In the genomic region with DNA sequence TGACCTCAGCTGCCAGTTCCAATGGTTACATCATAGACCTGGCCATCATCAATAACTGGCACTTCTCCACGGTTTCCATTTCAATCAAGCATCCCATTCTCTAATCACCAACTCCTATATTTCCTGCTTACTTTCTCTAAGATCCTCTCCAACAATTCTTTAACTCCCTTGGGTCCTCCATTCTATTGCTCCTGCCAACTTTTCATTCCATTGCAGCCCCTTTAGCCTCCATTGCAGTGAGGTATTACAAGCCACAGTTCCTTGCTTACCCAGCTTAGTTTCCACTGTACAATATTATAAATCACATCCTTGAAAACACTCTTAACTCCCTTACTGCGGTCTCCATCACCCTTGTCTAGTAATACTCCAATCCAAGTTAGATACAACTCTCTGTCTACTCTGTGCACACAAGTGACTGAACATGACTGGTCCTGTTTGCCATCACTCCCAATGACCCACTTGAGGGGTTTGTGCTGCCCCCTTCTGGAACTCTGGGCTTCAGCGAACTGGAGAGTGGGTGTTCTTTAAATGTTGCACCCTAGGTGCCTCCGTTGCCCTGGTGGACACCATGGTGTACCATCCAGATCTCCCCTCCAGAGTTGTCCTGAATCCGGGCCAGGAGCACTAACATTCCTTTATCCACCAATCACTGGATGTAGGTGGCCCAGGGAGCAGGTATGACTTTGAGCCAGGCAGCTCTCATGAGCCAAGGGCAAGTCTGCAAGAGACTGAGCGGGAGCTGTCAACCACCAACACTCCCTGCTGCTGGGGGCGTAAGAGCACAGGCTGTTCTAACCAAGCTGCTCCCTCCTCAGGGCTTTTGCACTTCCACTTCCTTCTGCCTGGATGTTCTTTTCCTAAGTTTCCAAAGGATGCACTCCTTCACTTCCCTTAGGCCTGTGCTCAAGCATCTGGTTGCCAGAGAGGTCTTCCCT, we compare ENCODE assay signal across 8 cellular contexts. TPM values are rescaled to one million over a fixed set of nuclear protein-coding genes. Genes with fewer than 3 reads are reported as not detected.
DNase-seq lines count a peak whose midpoint lies in the region; ATAC-seq, FAIRE-seq and TF ChIP-seq lines count a peak whose summit lies in the region.

No MANE protein-coding gene starts in this region.

- no peaks in the 10 kb centered on the region for H3K27me3 Mint-ChIP-seq in activated T-helper 17 cell treated with anti-CD3 and anti-CD28 coated beads, Interleukin-2, amount 50 U/mL, for 72 hours
- peaks cover 7% of the 10 kb centered on the region for H3K27me3 Mint-ChIP-seq in osteocyte (ENCODE audit: unreplicated experiment)

- peaks cover 19% of the 10 kb centered on the region for H3K4me1 Mint-ChIP-seq in activated T-helper 17 cell treated with anti-CD3 and anti-CD28 coated beads, Interleukin-2, amount 50 U/mL, for 72 hours
- peaks cover 21% of the 10 kb centered on the region for H3K4me1 Mint-ChIP-seq in osteocyte (ENCODE audit: unreplicated experiment)

- DNase-seq in NB4 (ENCODE audit: low read depth) (peak; percentile 65), osteocyte (ENCODE audit: extremely low spot score, unreplicated experiment) (no peak), sigmoid colon (no peak), NCI-H446 treated with DMSO at 0.1 percent for 48 hours (lab: John Stamatoyannopoulos, UW) (no peak), tibial nerve (ENCODE audit: low spot score in 2 of 2) (no peak), RCC 7860 (ENCODE audit: low spot score) (no peak)

- H3K27me3 ChIP-seq in sigmoid colon (no peaks in the 10 kb centered on the region), tibial nerve (no peaks in the 10 kb centered on the region)

- WGBS in sigmoid colon, 2 donors, result 76 to 83% methylated on average over 7 of the region's 7 CpGs
- WGBS in tibial nerve, 2 donors, result 63% methylated on average over 7 of the region's 7 CpGs

- no peak for TF ChIP-seq POLR2A in NB4 (IDR thresholded peaks at IDR 0.05; ENCODE audit: extremely low read depth, insufficient read length)
- TF ChIP-seq POLR2A in sigmoid colon (IDR thresholded peaks at IDR 0.05), result no peak
- TF ChIP-seq POLR2A in tibial nerve (IDR thresholded peaks at IDR 0.05), result no peak

- no peak for TF ChIP-seq EP300 in sigmoid colon (IDR thresholded peaks at IDR 0.05)
- no peak for TF ChIP-seq EP300 in tibial nerve (IDR thresholded peaks at IDR 0.05)

- H3K4me1 ChIP-seq in sigmoid colon, result peaks cover 0 to 13% (median 9%) of the 10 kb centered on the region in 4 donors
- peaks cover 0 to 12% (median 0%) of the 10 kb centered on the region in 4 donors for H3K4me1 ChIP-seq in tibial nerve

- H3K4me3 ChIP-seq in NB4 (ENCODE audit: low read depth, low read length) (no peak overlapping the region), sigmoid colon (no peak overlapping the region), tibial nerve (no peak overlapping the region)

- no peak for FAIRE-seq in RCC 7860 (lab: Jason Lieb, UNC)

- H3K9me3 ChIP-seq in sigmoid colon (no peaks in the 10 kb centered on the region), tibial nerve (no peaks in the 10 kb centered on the region)

- H3K36me3 Mint-ChIP-seq in activated T-helper 17 cell treated with anti-CD3 and anti-CD28 coated beads, Interleukin-2, amount 50 U/mL, for 72 hours (ENCODE audit: low read depth), result peaks cover under 1% of the 10 kb centered on the region
- H3K36me3 Mint-ChIP-seq in osteocyte (ENCODE audit: unreplicated experiment), result no peaks in the 10 kb centered on the region

- H3K36me3 ChIP-seq in sigmoid colon, result no peaks in the 10 kb centered on the region
- no peaks in the 10 kb centered on the region for H3K36me3 ChIP-seq in tibial nerve

- no peak overlapping the region for H3K27ac Mint-ChIP-seq in activated T-helper 17 cell treated with anti-CD3 and anti-CD28 coated beads, Interleukin-2, amount 50 U/mL, for 72 hours
- no peak overlapping the region for H3K27ac Mint-ChIP-seq in osteocyte (ENCODE audit: unreplicated experiment)

- intact Hi-C loops in sigmoid colon (cut with DNase I), result no loop called here

- H3K27ac ChIP-seq in sigmoid colon, result no peak overlapping the region
- H3K27ac ChIP-seq in tibial nerve, result no peak overlapping the region

- H3K4me3 Mint-ChIP-seq in activated T-helper 17 cell treated with anti-CD3 and anti-CD28 coated beads, Interleukin-2, amount 50 U/mL, for 72 hours, result no peak overlapping the region
- H3K4me3 Mint-ChIP-seq in osteocyte (ENCODE audit: unreplicated experiment), result no peak overlapping the region

- ATAC-seq in activated T-helper 17 cell treated with anti-CD3 and anti-CD28 coated beads, Interleukin-2, amount 50 U/mL, for 72 hours (replicated peaks), result peak; percentile 77

- H3K9me3 Mint-ChIP-seq in activated T-helper 17 cell treated with anti-CD3 and anti-CD28 coated beads, Interleukin-2, amount 50 U/mL, for 72 hours, result no peaks in the 10 kb centered on the region
- no peaks in the 10 kb centered on the region for H3K9me3 Mint-ChIP-seq in osteocyte (ENCODE audit: unreplicated experiment)

- peak; percentile 60 for TF ChIP-seq CTCF in GM12874 (IDR thresholded peaks at IDR 0.05; ENCODE audit: insufficient read depth, low read depth, low read length)
- peak; percentile 49 for TF ChIP-seq CTCF in NB4 (IDR thresholded peaks at IDR 0.05; ENCODE audit: low read depth, low read length)
- peak; percentile 20 for TF ChIP-seq CTCF in osteocyte (IDR thresholded peaks at IDR 0.05)
- TF ChIP-seq CTCF in sigmoid colon (IDR thresholded peaks at IDR 0.05), result no peak
- peak in 2 of 5 experiments; percentile 5 to 13 for TF ChIP-seq CTCF in tibial nerve (IDR thresholded peaks at IDR 0.05)

RNA-seq across cellular contexts. Expression of a gene that starts 3.7 kb away (rescaled TPM):
- total RNA-seq in activated T-helper 17 cell treated with anti-CD3 and anti-CD28 coated beads, Interleukin-2, amount 50 U/mL, for 72 hours, result under 1 TPM in 1 of 2 donors, not detected in 1; 0.19 TPM
- total RNA-seq in osteocyte (not detected in 2 replicates), sigmoid colon (not detected), tibial nerve (not detected)
- not detected for polyA plus RNA-seq in sigmoid colon

RNA-seq across cellular contexts. Expression of a gene that starts 16.9 kb away (rescaled TPM):
- 10 to 100 TPM; 70.3 to 70.6 TPM for total RNA-seq in activated T-helper 17 cell treated with anti-CD3 and anti-CD28 coated beads, Interleukin-2, amount 50 U/mL, for 72 hours
- total RNA-seq in osteocyte (35.0 and 39.2 TPM in 2 replicates), sigmoid colon (10 to 100 TPM; 24.7 to 28.0 (median 26.1) TPM), tibial nerve (10 to 100 TPM; 25.7 to 34.1 (median 29.3) TPM)
- polyA plus RNA-seq in sigmoid colon, result 10 to 100 TPM; 13.8 to 31.3 (median 15.0) TPM

RNA-seq across cellular contexts. Expression of a gene that starts 37.5 kb away (rescaled TPM):
- total RNA-seq in activated T-helper 17 cell treated with anti-CD3 and anti-CD28 coated beads, Interleukin-2, amount 50 U/mL, for 72 hours, result 10 to 100 TPM; 41.0 to 52.3 TPM
- total RNA-seq in osteocyte (50.8 and 54.7 TPM in 2 replicates), sigmoid colon (100 to 1,000 TPM in 2 of 4 donors, 10 to 100 TPM in 2; 48.2 to 105 (median 94.1) TPM), tibial nerve (10 to 100 TPM; 51.0 to 75.8 (median 68.9) TPM)
- polyA plus RNA-seq in sigmoid colon, result 10 to 100 TPM; 30.3 to 60.1 (median 52.3) TPM

RNA-seq across cellular contexts. Expression of a gene that starts 48.1 kb away (rescaled TPM):
- total RNA-seq in activated T-helper 17 cell treated with anti-CD3 and anti-CD28 coated beads, Interleukin-2, amount 50 U/mL, for 72 hours, result 10 to 100 TPM; 17.5 to 21.6 TPM
- 6.8 and 7.2 TPM in 2 replicates for total RNA-seq in osteocyte
- total RNA-seq in sigmoid colon, result 1 to 10 TPM; 2.2 to 3.9 (median 2.6) TPM
- polyA plus RNA-seq in sigmoid colon, result 10 to 100 TPM; 10.9 to 13.6 (median 12.0) TPM
- total RNA-seq in tibial nerve, result 1 to 10 TPM; 1.2 to 3.7 (median 2.4) TPM

Comparison
In these comparisons a context has a peak if more than half of its experiments do, and no peak if none do; other contexts are left out.
1. CTCF ChIP-seq: peak in GM12874 (single experiment), NB4 (single experiment) and osteocyte (single experiment); none in sigmoid colon (0 of 4).